16 cellular contexts compared by ENCODE assay signal in genomic region chr11:8624698-8625097, GRCh38. TPM values are rescaled to one million over a fixed set of nuclear protein-coding genes. Genes with fewer than 3 reads are reported as not detected.
DNase-seq lines count a peak whose midpoint lies in the region; ATAC-seq and TF ChIP-seq lines count a peak whose summit lies in the region.
"Had no signal": no experiment of that assay in that cellular context is flagged by ENCODE, and none has a peak within 500 bp of the region (broad histone marks: within the 10 kb centered on the region; RNA-seq: fewer than 3 reads in every experiment).

No MANE protein-coding gene starts in this region.

- no peak overlapping the region for H3K27ac ChIP-seq in right atrium auricular region
- no peak overlapping the region for H3K27ac ChIP-seq in heart left ventricle
- no peak overlapping the region for H3K27ac ChIP-seq in right cardiac atrium (ENCODE audit: low read length)
- H3K27ac ChIP-seq in aorta (ENCODE audit: low read depth in 1 of 2, low read length in 2 of 2): no peak overlapping the region
- H3K27ac ChIP-seq in WERI-Rb-1: no peak overlapping the region
- H3K27ac ChIP-seq in hepatocyte: no peak overlapping the region
- H3K27ac ChIP-seq: BLaER1 treated with 17β-estradiol and CSF1 and Interleukin-3, amounts not matched to agents 10 nM and 100 nM; GM23248; HL-60 had no signal

- TF ChIP-seq CTCF in right atrium auricular region (IDR thresholded peaks at IDR 0.05): no peak
- no peak for TF ChIP-seq CTCF in heart left ventricle (IDR thresholded peaks at IDR 0.05)
- no peak for TF ChIP-seq CTCF in WERI-Rb-1 (IDR thresholded peaks at IDR 0.05; ENCODE audit: low read depth, low read length)
- TF ChIP-seq CTCF in hepatocyte (IDR thresholded peaks at IDR 0.05; ENCODE audit: poor library complexity): no peak

- H3K27me3 ChIP-seq in right atrium auricular region (no peaks in the 10 kb centered on the region), heart left ventricle (no peaks in the 10 kb centered on the region), right cardiac atrium (ENCODE audit: control insufficient read depth, insufficient read depth) (no peaks in the 10 kb centered on the region), aorta (ENCODE audit: control insufficient read depth in 1 of 2, insufficient read depth in 2 of 2, low read length in 1 of 2) (no peaks in the 10 kb centered on the region), WERI-Rb-1 (ENCODE audit: insufficient read depth, low read depth, severe bottlenecking) (no peaks in the 10 kb centered on the region), hepatocyte (no peaks in the 10 kb centered on the region)
- H3K27me3 ChIP-seq: BLaER1 treated with 17β-estradiol and CSF1 and Interleukin-3, amounts not matched to agents 10 nM and 100 nM had no signal

- H3K36me3 ChIP-seq in right atrium auricular region (no peaks in the 10 kb centered on the region), heart left ventricle (peaks cover 0 to 57% (median 11%) of the 10 kb centered on the region in 9 donors), aorta (ENCODE audit: control insufficient read depth in 1 of 2, insufficient read depth in 2 of 2, low read length in 1 of 2) (peaks cover 4 to 11% of the 10 kb centered on the region in 2 donors), WERI-Rb-1 (no peaks in the 10 kb centered on the region), hepatocyte (replicated peaks; ENCODE audit: insufficient read depth, low read depth) (no peaks in the 10 kb centered on the region)

- ATAC-seq in Right ventricle myocardium superior (ENCODE audit: poor library complexity) (peak; percentile 82), heart left ventricle (peak; percentile 36 to 93 (median 77)), right cardiac atrium (peak; percentile 45 to 77), aorta (ENCODE audit: low FRiP score) (peak; percentile 24)
- ATAC-seq: HCT116 had no signal

- no peaks in the 10 kb centered on the region for H3K79me2 ChIP-seq in hepatocyte

- H3K4me1 ChIP-seq in right atrium auricular region (no peaks in the 10 kb centered on the region), heart left ventricle (peaks cover 0 to 17% (median 0%) of the 10 kb centered on the region in 12 donors), right cardiac atrium (ENCODE audit: control insufficient read depth, insufficient read depth, low read length) (peaks cover 4% of the 10 kb centered on the region), aorta (ENCODE audit: control insufficient read depth in 1 of 2, insufficient read depth in 2 of 2, low read length in 2 of 2) (no peaks in the 10 kb centered on the region), hepatocyte (ENCODE audit: insufficient read depth) (no peaks in the 10 kb centered on the region)
- H3K4me1 ChIP-seq: BLaER1 treated with 17β-estradiol and CSF1 and Interleukin-3, amounts not matched to agents 10 nM and 100 nM had no signal

- no peak overlapping the region for H3K4me2 ChIP-seq in hepatocyte
- H3K4me2 ChIP-seq: BLaER1 treated with 17β-estradiol and CSF1 and Interleukin-3, amounts not matched to agents 10 nM and 100 nM had no signal

- no peak for TF ChIP-seq POLR2A in heart left ventricle (IDR thresholded peaks at IDR 0.05)

- DNase-seq in Right ventricle myocardium superior: peak; percentile 54
- DNase-seq in right atrium auricular region (ENCODE audit: low spot score): no peak
- DNase-seq in heart left ventricle: peak in 2 of 5 donors; percentile 29 to 57
- peak in 1 of 3 donors; percentile 59 for DNase-seq in right cardiac atrium
- no peak for DNase-seq in aorta
- no peak for DNase-seq in nucleus accumbens (lab: John Stamatoyannopoulos, UW)
- no peak for DNase-seq in WERI-Rb-1
- DNase-seq in hepatocyte (ENCODE audit: low spot score): no peak
- DNase-seq: 8988T; AML-193; CD4-positive, CD25-positive, alpha-beta regulatory T cell; DMS53; GM23248 had no signal

- no peak overlapping the region for H3K4me3 ChIP-seq in right atrium auricular region
- H3K4me3 ChIP-seq in heart left ventricle: no peak overlapping the region
- H3K4me3 ChIP-seq in right cardiac atrium (ENCODE audit: low read length): no peak overlapping the region
- H3K4me3 ChIP-seq in aorta (ENCODE audit: low read length in 2 of 2): no peak overlapping the region
- no peak overlapping the region for H3K4me3 ChIP-seq in WERI-Rb-1 (ENCODE audit: low read depth, low read length)
- no peak overlapping the region for H3K4me3 ChIP-seq in hepatocyte
- H3K4me3 ChIP-seq: BLaER1 treated with 17β-estradiol and CSF1 and Interleukin-3, amounts not matched to agents 10 nM and 100 nM; GM23248 had no signal

- no peaks in the 10 kb centered on the region for H3K9me2 ChIP-seq in hepatocyte (replicated peaks; ENCODE audit: insufficient read depth)

- intact Hi-C loops in Right ventricle myocardium superior (cut with DNase I): no loop called here
- intact Hi-C loops in heart left ventricle (cut with DNase I): no loop called here
- intact Hi-C loops in right cardiac atrium (cut with DNase I): no loop called here
- intact Hi-C loops in aorta (cut with DNase I): no loop called here

- H4K20me1 ChIP-seq in hepatocyte (ENCODE audit: insufficient read depth, poor library complexity, severe bottlenecking): no peaks in the 10 kb centered on the region
- H4K20me1 ChIP-seq: BLaER1 treated with 17β-estradiol and CSF1 and Interleukin-3, amounts not matched to agents 10 nM and 100 nM had no signal

- WGBS in heart left ventricle, 4 donors: 33 to 70% (median 57%) methylated on average over 1 to 2 of the region's 2 CpGs
- 54% methylated on average over 2 of the region's 2 CpGs for WGBS in right cardiac atrium
- WGBS in aorta, 2 donors: 86 to 88% methylated on average over 2 of the region's 2 CpGs
- 98% methylated on average over 2 of the region's 2 CpGs for WGBS in hepatocyte (ENCODE audit: low lambda C conversion rate, missing lambda C conversion rate)

- no peaks in the 10 kb centered on the region for H3K9me3 ChIP-seq in right atrium auricular region
- H3K9me3 ChIP-seq in heart left ventricle: no peaks in the 10 kb centered on the region
- H3K9me3 ChIP-seq in right cardiac atrium (ENCODE audit: control insufficient read depth, low read length): no peaks in the 10 kb centered on the region
- H3K9me3 ChIP-seq in aorta (ENCODE audit: control insufficient read depth, low read length): no peaks in the 10 kb centered on the region
- H3K9me3 ChIP-seq in WERI-Rb-1 (ENCODE audit: severe bottlenecking): no peaks in the 10 kb centered on the region
- no peaks in the 10 kb centered on the region for H3K9me3 ChIP-seq in hepatocyte (ENCODE audit: low read depth)
- H3K9me3 ChIP-seq: BLaER1 treated with 17β-estradiol and CSF1 and Interleukin-3, amounts not matched to agents 10 nM and 100 nM had no signal

- H2AFZ ChIP-seq in hepatocyte: no peak overlapping the region
- H2AFZ ChIP-seq: GM23248 had no signal

RNA-seq across cellular contexts. Expression of gene STK33, which starts 30.7 kb away (rescaled TPM):
- 25.9 TPM for total RNA-seq in Right ventricle myocardium superior
- total RNA-seq in right atrium auricular region: 10 to 100 TPM; 16.4 to 23.0 TPM
- total RNA-seq in heart left ventricle: 10 to 100 TPM; 18.0 to 41.5 (median 31.0) TPM
- 10 to 100 TPM in 1 of 2 donors, 1 to 10 TPM in 1; 9.9 to 15.7 TPM for polyA plus RNA-seq in heart left ventricle
- 10 to 100 TPM; 21.6 to 40.2 (median 28.0) TPM for total RNA-seq in right cardiac atrium
- 14.1 TPM for polyA plus RNA-seq in right cardiac atrium
- total RNA-seq in aorta: 1 to 10 TPM in 1 of 2 donors, under 1 TPM in 1; 0.88 to 3.8 TPM
- polyA plus RNA-seq in aorta: 1 to 10 TPM in 1 of 2 donors, under 1 TPM in 1; 0.10 to 2.3 TPM
- 9.6 and 12.8 TPM in 2 replicates for total RNA-seq in hepatocyte
- 3.0 and 6.5 TPM in 2 replicates for polyA plus RNA-seq in hepatocyte
- total RNA-seq: GM23248 had no signal
- polyA plus RNA-seq: GM23248 had no signal

RNA-seq across cellular contexts. Expression of gene TRIM66, which starts 57.8 kb away (rescaled TPM):
- total RNA-seq in Right ventricle myocardium superior (2.4 TPM), right atrium auricular region (1 to 10 TPM in 1 of 2 donors, under 1 TPM in 1; 0.56 to 3.7 TPM), heart left ventricle (10 to 100 TPM in 1 of 9 donors, 1 to 10 TPM in 7, under 1 TPM in 1; 0.71 to 10.1 (median 4.1) TPM), right cardiac atrium (1 to 10 TPM; 2.0 to 3.6 (median 2.9) TPM), aorta (10 to 100 TPM in 1 of 2 donors, 1 to 10 TPM in 1; 9.4 to 18.7 TPM), hepatocyte (1.2 and 4.7 TPM in 2 replicates)
- polyA plus RNA-seq in heart left ventricle (1 to 10 TPM in 1 of 2 donors, under 1 TPM in 1; 0.72 to 2.6 TPM), right cardiac atrium (1.6 TPM), aorta (1 to 10 TPM; 3.4 to 8.4 TPM), hepatocyte (1.4 and 2.1 TPM in 2 replicates)

RNA-seq across cellular contexts. Expression of gene RPL27A, which starts 57.9 kb away (rescaled TPM):
- total RNA-seq in Right ventricle myocardium superior (549 TPM), right atrium auricular region (100 to 1,000 TPM; 598 to 620 TPM), heart left ventricle (100 to 1,000 TPM; 299 to 597 (median 438) TPM), right cardiac atrium (100 to 1,000 TPM; 519 to 805 (median 620) TPM), aorta (100 to 1,000 TPM; 623 to 776 TPM), hepatocyte (818 and 854 TPM in 2 replicates)
- polyA plus RNA-seq in heart left ventricle (1,000 to 10,000 TPM; 1,719 to 2,980 TPM), right cardiac atrium (1,811 TPM), aorta (1,000 to 10,000 TPM; 2,339 to 4,548 TPM), hepatocyte (803 and 849 TPM in 2 replicates)

Comparison
In these comparisons a context has a peak if more than half of its experiments do, and no peak if none do; other contexts are left out.
1. ATAC-seq: peak in every context shown above with its lines; median percentile 82 in Right ventricle myocardium superior; 77 in heart left ventricle; 61 in right cardiac atrium; 24 in aorta.